ENCODE assay signal across 31 cellular contexts in the genomic region with DNA sequence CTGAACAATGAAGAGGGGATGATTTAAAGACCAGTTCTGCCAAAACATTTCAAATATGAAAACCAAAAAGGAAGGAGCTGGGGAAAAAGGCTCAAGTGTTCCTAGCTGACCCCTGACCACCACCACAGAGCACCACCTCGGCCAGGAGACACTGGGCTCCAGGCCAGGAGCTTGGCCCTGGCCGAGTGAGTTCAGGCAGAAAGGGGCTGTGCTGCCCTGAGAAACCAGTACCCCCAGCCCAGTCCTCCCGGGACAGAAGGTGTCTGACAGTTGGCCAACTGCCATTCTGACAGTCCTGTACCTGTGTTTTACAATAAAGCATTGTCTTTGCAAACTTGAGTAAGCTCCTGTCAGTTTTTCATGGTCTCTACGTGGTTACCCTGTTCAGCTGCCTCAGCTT.
"Had no signal": no experiment of that assay in that cellular context is flagged by ENCODE, and none has a peak within 500 bp of the region (broad histone marks: within the 10 kb centered on the region; RNA-seq: fewer than 3 reads in every experiment).

No MANE protein-coding gene starts in this region.

- H3K4me1 ChIP-seq: gastrocnemius medialis, stomach, uterus had no signal

- H3K4me3 ChIP-seq: gastrocnemius medialis, ovary, skin epidermis, stomach, uterus had no signal

- H3K9me3 ChIP-seq: gastrocnemius medialis, ovary, stomach, uterus had no signal

- H3K4me3 Mint-ChIP-seq: activated CD4-positive, alpha-beta memory T cell treated with anti-CD3 and anti-CD28 coated beads for 36 hours; activated CD4-positive, alpha-beta T cell treated with anti-CD3 and anti-CD28 coated beads, Interleukin-2, amount 10 ng/mL, durations not matched to agents 24 days and 14 days; activated naive CD4-positive, alpha-beta T cell treated with anti-CD3 and anti-CD28 coated beads for 36 hours; activated naive CD8-positive, alpha-beta T cell treated with anti-CD3 and anti-CD28 coated beads, Interleukin-2, amount 50 U/mL, for 24 hours; activated T-helper 1 cell treated with anti-CD3 and anti-CD28 coated beads, Interleukin-12 subunit alpha, Interleukin-12 subunit beta, Interleukin-2, Interleukin-4 antibody, amounts not matched to agents 30 ng/mL and 10 ng/mL and 1 ng/mL, durations not matched to agents 14 hours and 24 hours and 36 hours; natural killer cell; stimulated activated naive B cell treated with anti-CD40 and anti-IgM and Interleukin-4, amounts not matched to agents 10 μg/mL and 1 μg/mL and 100 μg/mL, for 72 hours; T-helper 17 cell had no signal

- DNase-seq: activated CD4-positive, alpha-beta memory T cell treated with anti-CD3 and anti-CD28 coated beads for 36 hours; activated CD4-positive, alpha-beta T cell treated with anti-CD3 and anti-CD28 coated beads, Interleukin-2, amount 10 ng/mL, durations not matched to agents 24 days and 14 days; activated CD4-positive, CD25-positive, alpha-beta regulatory T cell treated with anti-CD3 and anti-CD28 coated beads, Interleukin-2, amount 50 U/mL, for 72 hours; activated CD8-positive, alpha-beta memory T cell treated with anti-CD3 and anti-CD28 coated beads, Interleukin-2, amount 50 U/mL, for 4 hours; activated effector memory CD4-positive, alpha-beta T cell treated with anti-CD3 and anti-CD28 coated beads, Interleukin-2, amount 50 U/mL, for 16 hours; activated naive CD4-positive, alpha-beta T cell treated with anti-CD3 and anti-CD28 coated beads for 36 hours; activated naive CD8-positive, alpha-beta T cell treated with anti-CD3 and anti-CD28 coated beads, Interleukin-2, amount 50 U/mL, for 24 hours; activated T-cell treated with anti-CD3 and anti-CD28 coated beads, Interleukin-2, amount 50 U/mL, for 1 hour; effector CD8-positive, alpha-beta T cell; gastrocnemius medialis; glutamatergic neuron; left cardiac atrium; natural killer cell; ovary; retina; stimulated activated CD4-positive, alpha-beta T cell treated with anti-CD3 and anti-CD28 coated beads, Interleukin-12 subunit alpha, Interleukin-12 subunit beta, amount 100 ng/mL, for 4 hours; stimulated activated CD4-positive, alpha-beta T cell treated with anti-CD3 and anti-CD28 coated beads, Interleukin-4, amount 100 ng/mL, for 1 hour; stimulated activated naive B cell treated with anti-CD40 and anti-IgM and Interleukin-4, amounts not matched to agents 10 μg/mL and 1 μg/mL and 100 μg/mL, for 72 hours; stomach; T-helper 17 cell; T1000; trophoblast cell; uterus; WERI-Rb-1 had no signal

- H3K27ac Mint-ChIP-seq: activated CD4-positive, alpha-beta memory T cell treated with anti-CD3 and anti-CD28 coated beads for 36 hours; activated CD4-positive, alpha-beta T cell treated with anti-CD3 and anti-CD28 coated beads, Interleukin-2, amount 10 ng/mL, durations not matched to agents 24 days and 14 days; activated naive CD4-positive, alpha-beta T cell treated with anti-CD3 and anti-CD28 coated beads for 36 hours; activated naive CD8-positive, alpha-beta T cell treated with anti-CD3 and anti-CD28 coated beads, Interleukin-2, amount 50 U/mL, for 24 hours; activated T-helper 1 cell treated with anti-CD3 and anti-CD28 coated beads, Interleukin-12 subunit alpha, Interleukin-12 subunit beta, Interleukin-2, Interleukin-4 antibody, amounts not matched to agents 30 ng/mL and 10 ng/mL and 1 ng/mL, durations not matched to agents 14 hours and 24 hours and 36 hours; natural killer cell; progenitor cell of endocrine pancreas; stimulated activated naive B cell treated with anti-CD40 and anti-IgM and Interleukin-4, amounts not matched to agents 10 μg/mL and 1 μg/mL and 100 μg/mL, for 72 hours; T-helper 17 cell had no signal

- H3K36me3 ChIP-seq: gastrocnemius medialis, ovary, uterus had no signal

- H3K4me1 Mint-ChIP-seq: activated CD4-positive, alpha-beta T cell treated with anti-CD3 and anti-CD28 coated beads, Interleukin-2, amount 10 ng/mL, durations not matched to agents 24 days and 14 days; activated naive CD8-positive, alpha-beta T cell treated with anti-CD3 and anti-CD28 coated beads, Interleukin-2, amount 50 U/mL, for 24 hours; stimulated activated naive B cell treated with anti-CD40 and anti-IgM and Interleukin-4, amounts not matched to agents 10 μg/mL and 1 μg/mL and 100 μg/mL, for 72 hours had no signal

- H3K27ac ChIP-seq: ovary, stomach, uterus, WERI-Rb-1 had no signal

- H3K9me3 Mint-ChIP-seq: activated CD4-positive, alpha-beta memory T cell treated with anti-CD3 and anti-CD28 coated beads for 36 hours; activated naive CD4-positive, alpha-beta T cell treated with anti-CD3 and anti-CD28 coated beads for 36 hours; activated naive CD8-positive, alpha-beta T cell treated with anti-CD3 and anti-CD28 coated beads, Interleukin-2, amount 50 U/mL, for 24 hours; activated T-helper 1 cell treated with anti-CD3 and anti-CD28 coated beads, Interleukin-12 subunit alpha, Interleukin-12 subunit beta, Interleukin-2, Interleukin-4 antibody, amounts not matched to agents 30 ng/mL and 10 ng/mL and 1 ng/mL, durations not matched to agents 14 hours and 24 hours and 36 hours; natural killer cell; stimulated activated naive B cell treated with anti-CD40 and anti-IgM and Interleukin-4, amounts not matched to agents 10 μg/mL and 1 μg/mL and 100 μg/mL, for 72 hours had no signal

- H3K27me3 Mint-ChIP-seq: activated CD4-positive, alpha-beta memory T cell treated with anti-CD3 and anti-CD28 coated beads for 36 hours; activated CD4-positive, alpha-beta T cell treated with anti-CD3 and anti-CD28 coated beads, Interleukin-2, amount 10 ng/mL, durations not matched to agents 24 days and 14 days; activated naive CD8-positive, alpha-beta T cell treated with anti-CD3 and anti-CD28 coated beads, Interleukin-2, amount 50 U/mL, for 24 hours; progenitor cell of endocrine pancreas; stimulated activated naive B cell treated with anti-CD40 and anti-IgM and Interleukin-4, amounts not matched to agents 10 μg/mL and 1 μg/mL and 100 μg/mL, for 72 hours; T-helper 17 cell had no signal

- H3K27me3 ChIP-seq: gastrocnemius medialis, ovary, stomach, uterus had no signal

- H3K36me3 Mint-ChIP-seq: natural killer cell had no signal

- ATAC-seq: activated naive CD8-positive, alpha-beta T cell treated with anti-CD3 and anti-CD28 coated beads, Interleukin-2, amount 50 U/mL, for 24 hours; gastrocnemius medialis; left cardiac atrium; natural killer cell; sciatic nerve; stimulated activated naive B cell treated with anti-CD40 and anti-IgM and Interleukin-4, amounts not matched to agents 10 μg/mL and 1 μg/mL and 100 μg/mL, for 72 hours; T-helper 17 cell had no signal

- FAIRE-seq: colon, endometrium, keratinocyte had no signal
